23 cellular contexts compared by ENCODE assay signal in the genomic region with DNA sequence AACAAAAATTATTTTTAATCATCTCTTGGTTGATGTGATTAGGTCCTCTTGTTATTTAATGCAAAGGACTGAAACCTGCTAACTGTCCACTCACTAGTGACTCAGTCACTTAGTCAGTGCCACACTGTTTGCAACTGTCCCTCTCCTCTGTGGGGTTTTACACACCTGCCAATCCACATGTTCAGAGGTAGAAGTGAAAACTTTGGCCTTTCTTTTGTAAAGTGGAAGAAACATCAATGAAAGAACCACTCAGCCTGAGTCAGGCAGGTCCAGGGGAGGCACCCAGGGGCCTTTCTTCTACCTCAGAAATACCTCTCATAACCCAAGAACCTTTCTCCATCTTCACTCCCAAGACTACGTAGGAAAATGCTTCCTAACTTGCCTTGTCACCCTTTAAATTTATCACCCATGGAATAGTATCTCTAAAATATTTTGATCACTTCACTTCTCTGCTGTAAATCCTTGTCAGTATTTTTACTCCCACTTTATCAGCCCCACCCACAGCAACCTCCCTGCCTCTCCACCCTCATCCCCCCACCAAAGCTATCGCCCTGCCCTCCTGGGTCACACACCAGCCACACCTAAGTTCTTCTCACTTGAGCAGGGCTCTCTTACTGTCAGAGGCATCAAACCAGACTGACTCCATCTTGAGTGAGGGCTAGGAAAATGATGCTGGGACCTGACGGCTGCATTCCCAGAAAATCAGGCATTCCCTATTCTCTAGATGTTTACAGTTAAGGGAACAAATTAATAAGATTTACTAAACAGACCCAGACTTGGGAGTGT. TPM values are rescaled to one million over a fixed set of nuclear protein-coding genes. Genes with fewer than 3 reads are reported as not detected.
DNase-seq lines count a peak whose midpoint lies in the region; ATAC-seq and TF ChIP-seq lines count a peak whose summit lies in the region.
"Had no signal": no experiment of that assay in that cellular context is flagged by ENCODE, and none has a peak within 500 bp of the region (broad histone marks: within the 10 kb centered on the region; RNA-seq: fewer than 3 reads in every experiment).

No MANE protein-coding gene starts in this region.

- no peaks in the 10 kb centered on the region for H3F3A ChIP-seq in GM23338 (replicated peaks; ENCODE audit: low read depth)

- no peak overlapping the region for H4K91ac ChIP-seq in trophoblast cell (ENCODE audit: low read depth, low read length)

- CTCF ChIA-PET in CD8-positive, alpha-beta T cell (lab: Charles Lee): no interaction called here

- H3K14ac ChIP-seq in trophoblast cell (ENCODE audit: low read length): no peak overlapping the region

- no peak overlapping the region for H3K4me3 Mint-ChIP-seq in CD8-positive, alpha-beta T cell
- H3K4me3 Mint-ChIP-seq in GM23338: no peak overlapping the region
- no peak overlapping the region for H3K4me3 Mint-ChIP-seq in effector memory CD8-positive, alpha-beta T cell
- H3K4me3 Mint-ChIP-seq: CD4-positive, alpha-beta memory T cell; neural crest cell had no signal

- no peaks in the 10 kb centered on the region for H3K79me1 ChIP-seq in trophoblast cell (ENCODE audit: low read length)

- H3K27ac ChIP-seq in CD8-positive, alpha-beta T cell (ENCODE audit: low read depth, low read length): no peak overlapping the region
- H3K27ac ChIP-seq in GM23338 (ENCODE audit: low read depth): no peak overlapping the region
- H3K27ac ChIP-seq in trophoblast cell (ENCODE audit: low read depth, low read length): no peak overlapping the region
- H3K27ac ChIP-seq: coronary artery, GM23248, uterus had no signal

- no peak overlapping the region for H3K18ac ChIP-seq in trophoblast cell (ENCODE audit: low read length)

- no peak for ATAC-seq in CD8-positive, alpha-beta T cell
- no peak for ATAC-seq in GM23338
- ATAC-seq in effector memory CD8-positive, alpha-beta T cell (replicated peaks): no peak
- ATAC-seq in HG03139 (IDR thresholded peaks at IDR 0.05; ENCODE audit: unreplicated experiment): no peak
- ATAC-seq in mucosa of descending colon: no peak
- ATAC-seq: left ventricle myocardium superior had no signal

- no CpG with 5 or more reads among the region's 3 CpGs for WGBS in trophoblast cell (ENCODE audit: extremely low coverage, insufficient coverage, insufficient read length)

- H2BK12ac ChIP-seq in trophoblast cell (ENCODE audit: low read length): no peak overlapping the region

- intact Hi-C loops in CD8-positive, alpha-beta T cell (cut with DNase I, micrococcal nuclease): no loop called here
- intact Hi-C loops in mucosa of descending colon (cut with DNase I, micrococcal nuclease): no loop called here

- DNase-seq in CD8-positive, alpha-beta T cell: no peak
- DNase-seq in GM23338 (ENCODE audit: low spot score): no peak
- no peak for DNase-seq in effector memory CD8-positive, alpha-beta T cell
- DNase-seq in trophoblast cell: no peak
- no peak for DNase-seq in mucosa of descending colon
- DNase-seq in GM19238 (ENCODE audit: insufficient read length, low spot score): no peak
- DNase-seq: activated CD4-positive, CD25-positive, alpha-beta regulatory T cell; activated CD8-positive, alpha-beta memory T cell treated with anti-CD3 and anti-CD28 coated beads for 24 hours; CD4-positive, alpha-beta memory T cell; DMS153; GF-D8; GM23248; Karpas-422; left ventricle myocardium superior; NCI-H2029; NCI-H82; posterior cingulate gyrus; Right ventricle myocardium superior; uterus had no signal

- peak overlapping the region; percentile 77 for H3K27ac Mint-ChIP-seq in CD8-positive, alpha-beta T cell
- H3K27ac Mint-ChIP-seq in GM23338: peak overlapping the region; percentile 24; the same call in 1 of the 2 replicates
- H3K27ac Mint-ChIP-seq in effector memory CD8-positive, alpha-beta T cell: peak overlapping the region; percentile 52 to 71
- H3K27ac Mint-ChIP-seq: activated T-helper 2 cell treated with anti-CD3 and anti-CD28 coated beads, Interferon-gamma antibody, Interleukin-2, Interleukin-4, amounts not matched to agents 10 μg/mL and 5 μg/mL and 100 μg/mL, durations not matched to agents 14 hours and 24 hours and 36 hours had no signal

- TF ChIP-seq CTCF in CD8-positive, alpha-beta T cell (IDR thresholded peaks at IDR 0.05): no peak
- TF ChIP-seq CTCF in GM23338 (conservative IDR thresholded peaks at IDR 0.05; ENCODE audit: low read depth in 2 of 2): no peak
- TF ChIP-seq CTCF in mucosa of descending colon (IDR thresholded peaks at IDR 0.05): no peak

- H2AFZ ChIP-seq in GM23338: no peak overlapping the region
- H2AFZ ChIP-seq in trophoblast cell (ENCODE audit: insufficient read depth, low read length, poor library complexity): no peak overlapping the region
- H2AFZ ChIP-seq: GM23248 had no signal

- no peak overlapping the region for H3K4ac ChIP-seq in trophoblast cell (ENCODE audit: low read depth, low read length)

- H2BK120ac ChIP-seq in trophoblast cell (ENCODE audit: insufficient read depth, low read length, poor library complexity): no peak overlapping the region

- H3K27me3 Mint-ChIP-seq in CD8-positive, alpha-beta T cell (ENCODE audit: low read depth): no peaks in the 10 kb centered on the region
- H3K27me3 Mint-ChIP-seq in GM23338 (ENCODE audit: insufficient read depth, low read depth, poor library complexity): peaks cover 4% of the 10 kb centered on the region
- no peaks in the 10 kb centered on the region for H3K27me3 Mint-ChIP-seq in effector memory CD8-positive, alpha-beta T cell
- H3K27me3 Mint-ChIP-seq: CD4-positive, alpha-beta memory T cell had no signal

- H3K4me1 Mint-ChIP-seq in CD8-positive, alpha-beta T cell (ENCODE audit: low read depth): no peaks in the 10 kb centered on the region
- no peaks in the 10 kb centered on the region for H3K4me1 Mint-ChIP-seq in GM23338
- H3K4me1 Mint-ChIP-seq in effector memory CD8-positive, alpha-beta T cell (ENCODE audit: low read depth in 2 of 2): peaks cover 7 to 11% of the 10 kb centered on the region in 2 donors

- no peak overlapping the region for H3K23ac ChIP-seq in trophoblast cell (ENCODE audit: low read length)

- H4K20me1 ChIP-seq in GM23338 (replicated peaks; ENCODE audit: insufficient read depth): no peaks in the 10 kb centered on the region

- H2AK5ac ChIP-seq in trophoblast cell (ENCODE audit: low read length): no peak overlapping the region

- no peak overlapping the region for H3K4me2 ChIP-seq in GM23338
- H3K4me2 ChIP-seq in trophoblast cell (ENCODE audit: low read length): no peak overlapping the region

- no peaks in the 10 kb centered on the region for H3K9me3 Mint-ChIP-seq in CD8-positive, alpha-beta T cell
- H3K9me3 Mint-ChIP-seq in GM23338: no peaks in the 10 kb centered on the region
- H3K9me3 Mint-ChIP-seq in effector memory CD8-positive, alpha-beta T cell: no peaks in the 10 kb centered on the region
- H3K9me3 Mint-ChIP-seq: activated T-helper 2 cell treated with anti-CD3 and anti-CD28 coated beads, Interferon-gamma antibody, Interleukin-2, Interleukin-4, amounts not matched to agents 10 μg/mL and 5 μg/mL and 100 μg/mL, durations not matched to agents 14 hours and 24 hours and 36 hours; CD4-positive, alpha-beta memory T cell; neural crest cell had no signal

- no peaks in the 10 kb centered on the region for H3K9me3 ChIP-seq in CD8-positive, alpha-beta T cell (ENCODE audit: low read length)
- H3K9me3 ChIP-seq in trophoblast cell (ENCODE audit: insufficient read depth, low read depth, low read length): no peaks in the 10 kb centered on the region
- no peaks in the 10 kb centered on the region for H3K9me3 ChIP-seq in mucosa of descending colon
- H3K9me3 ChIP-seq: uterus had no signal

- POLR2A ChIA-PET in CD8-positive, alpha-beta T cell (lab: Charles Lee): no interaction called here

- no peak overlapping the region for H4K12ac ChIP-seq in trophoblast cell (ENCODE audit: low read depth, low read length)

- H3K4me3 ChIP-seq in CD8-positive, alpha-beta T cell (ENCODE audit: low read depth, low read length): no peak overlapping the region
- no peak overlapping the region for H3K4me3 ChIP-seq in GM23338
- H3K4me3 ChIP-seq in trophoblast cell (ENCODE audit: low read depth, low read length): no peak overlapping the region
- H3K4me3 ChIP-seq in mucosa of descending colon: no peak overlapping the region
- H3K4me3 ChIP-seq: coronary artery, GM23248, uterus had no signal

- peak overlapping the region; percentile 4 for H4K8ac ChIP-seq in trophoblast cell (ENCODE audit: low read depth, low read length)

- H2BK5ac ChIP-seq in trophoblast cell (ENCODE audit: low read depth, low read length, poor library complexity): no peak overlapping the region

- no peaks in the 10 kb centered on the region for H3K79me2 ChIP-seq in GM23338 (replicated peaks; ENCODE audit: insufficient read depth)
- H3K79me2 ChIP-seq in trophoblast cell (ENCODE audit: control insufficient read depth, insufficient read depth, low read length, poor library complexity): no peaks in the 10 kb centered on the region

- peaks cover 75% of the 10 kb centered on the region for H3K36me3 Mint-ChIP-seq in CD8-positive, alpha-beta T cell
- H3K36me3 Mint-ChIP-seq in GM23338 (ENCODE audit: low read depth): peaks cover 26% of the 10 kb centered on the region; the same call in 2 of the 3 replicates
- H3K36me3 Mint-ChIP-seq in effector memory CD8-positive, alpha-beta T cell (ENCODE audit: insufficient read depth): peaks cover 35% of the 10 kb centered on the region

- H3K36me3 ChIP-seq in CD8-positive, alpha-beta T cell (ENCODE audit: insufficient read depth, low read length): peaks cover 7% of the 10 kb centered on the region
- H3K36me3 ChIP-seq in GM23338 (ENCODE audit: insufficient read depth): peaks cover 5% of the 10 kb centered on the region
- H3K36me3 ChIP-seq in trophoblast cell (ENCODE audit: control insufficient read depth in 1 of 2, insufficient read depth in 2 of 2, low read length in 2 of 2): peaks cover 5 to 8% of the 10 kb centered on the region in 2 experiments
- H3K36me3 ChIP-seq in mucosa of descending colon (ENCODE audit: low read depth): no peaks in the 10 kb centered on the region
- H3K36me3 ChIP-seq: uterus had no signal

- H3K9me2 ChIP-seq in GM23338 (ENCODE audit: insufficient read depth): no peaks in the 10 kb centered on the region

- H3K9ac ChIP-seq in trophoblast cell (ENCODE audit: low read length): no peak overlapping the region
- H3K9ac ChIP-seq: GM23248 had no signal

- H3K4me1 ChIP-seq in CD8-positive, alpha-beta T cell (ENCODE audit: insufficient read depth, low read length): no peaks in the 10 kb centered on the region
- H3K4me1 ChIP-seq in GM23338 (ENCODE audit: insufficient read depth) (no peaks in the 10 kb centered on the region), trophoblast cell (ENCODE audit: control insufficient read depth in 1 of 2, insufficient read depth in 2 of 2, low read length in 2 of 2) (no peaks in the 10 kb centered on the region), mucosa of descending colon (ENCODE audit: low read depth) (no peaks in the 10 kb centered on the region)
- H3K4me1 ChIP-seq: uterus had no signal

- H3K27me3 ChIP-seq in CD8-positive, alpha-beta T cell (ENCODE audit: insufficient read depth, low read length): no peaks in the 10 kb centered on the region
- H3K27me3 ChIP-seq in GM23338 (ENCODE audit: insufficient read depth) (no peaks in the 10 kb centered on the region), trophoblast cell (ENCODE audit: insufficient read depth, low read length) (no peaks in the 10 kb centered on the region)
- H3K27me3 ChIP-seq: uterus had no signal

RNA-seq across cellular contexts. Expression of gene EEF1AKMT1, which starts 29.6 kb away (rescaled TPM):
- total RNA-seq in CD8-positive, alpha-beta T cell: 1 to 10 TPM; 1.5 to 2.4 TPM
- total RNA-seq in GM23338 (2014; rRNA removed; shearing (Covaris generic)): 2.5 and 3.2 TPM in 2 replicates
- 7.6 and 8.3 TPM in 2 replicates for polyA plus RNA-seq in GM23338 (2016; fragmentation: Nextera tagmentation; extraction: Ambion mirVana)
- 5.4 and 6.7 TPM in 2 replicates for polyA plus RNA-seq in trophoblast cell (2013)
- total RNA-seq in mucosa of descending colon: 10 to 100 TPM in 1 of 3 donors, 1 to 10 TPM in 2; 4.9 to 11.6 (median 5.1) TPM

Comparison
In these comparisons a context has a peak if more than half of its experiments do, and no peak if none do; other contexts are left out.
1. H3K27ac Mint-ChIP-seq: peak in every context shown above with its lines; median percentile 77 in CD8-positive, alpha-beta T cell; 62 in effector memory CD8-positive, alpha-beta T cell; 24 in GM23338.